In the genomic region with DNA sequence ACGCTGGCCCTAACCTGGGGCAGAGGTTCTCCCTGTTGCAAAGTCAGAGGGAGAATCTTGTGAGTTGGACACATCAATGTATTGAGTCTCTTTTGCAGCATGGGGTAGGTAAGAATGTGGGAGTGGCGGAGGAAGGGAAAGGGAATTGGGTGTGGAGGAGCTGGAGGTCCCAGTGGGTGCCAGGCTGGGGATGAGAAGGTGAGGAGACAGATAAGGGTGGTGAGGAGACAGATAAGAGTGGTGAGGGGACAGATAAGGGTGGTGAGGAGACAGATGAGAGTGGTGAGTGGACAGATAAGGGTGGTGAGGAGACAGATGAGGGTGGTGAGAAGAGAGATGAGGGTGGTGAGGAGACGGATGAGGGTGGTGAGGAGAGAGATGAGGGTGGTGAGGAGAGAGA, we compare ENCODE assay signal across 18 cellular contexts.
DNase-seq lines count a peak whose midpoint lies in the region; FAIRE-seq and TF ChIP-seq lines count a peak whose summit lies in the region.
"Had no signal": no experiment of that assay in that cellular context is flagged by ENCODE, and none has a peak within 500 bp of the region (broad histone marks: within the 10 kb centered on the region; RNA-seq: fewer than 3 reads in every experiment).

No MANE protein-coding gene starts in this region.

- TF ChIP-seq POLR2A in erythroblast (IDR thresholded peaks at IDR 0.05; ENCODE audit: low read length): no peak

- DNase-seq in GM03348 (ENCODE audit: low spot score) (peak; percentile 6), erythroblast (lab: John Stamatoyannopoulos, UW) (peak; percentile 59 to 75), urothelium cell line (ENCODE audit: low spot score) (peak; percentile 0), occipital lobe (lab: John Stamatoyannopoulos, UW) (no peak), NCI-H774 (lab: John Stamatoyannopoulos, UW) (no peak), NCI-H446 (lab: John Stamatoyannopoulos, UW) (no peak)
- DNase-seq: ACHN; BE2C; C1 segment of cervical spinal cord; CD4-positive, CD25-positive, alpha-beta regulatory T cell; CD8-positive, alpha-beta memory T cell; DMS153; DMS79; GDM1; H9 had no signal

- H3K27ac ChIP-seq in HEK293 (ENCODE audit: extremely low read depth, low read depth, low read length): no peak overlapping the region

- POLR2A ChIA-PET in HEK293 (lab: Yijun Ruan, JAX): no interaction called here

- H3K4me1 ChIP-seq in HEK293 (ENCODE audit: control insufficient read depth, insufficient read depth, low read length): no peaks in the 10 kb centered on the region
- H3K4me1 ChIP-seq: BE2C had no signal

- CTCF ChIA-PET in HEK293 (lab: Yijun Ruan, JAX): no interaction called here

- no peaks in the 10 kb centered on the region for H3K9me3 ChIP-seq in HEK293 (ENCODE audit: control insufficient read depth, insufficient read depth, low read depth, low read length)
- H3K9me3 ChIP-seq: BE2C had no signal

- no peak for FAIRE-seq in urothelium cell line (lab: Jason Lieb, UNC)
- FAIRE-seq: A204.1 had no signal

- no peak overlapping the region for H3K4me3 ChIP-seq in HEK293 (ENCODE audit: low read depth, low read length)
- H3K4me3 ChIP-seq: GM23338 had no signal

- TF ChIP-seq CTCF in HEK293 (tag by site-specific recombination; IDR thresholded peaks at IDR 0.05): no peak

- H3K36me3 ChIP-seq in HEK293 (ENCODE audit: control insufficient read depth in 2 of 2, insufficient read depth in 1 of 2, low read length in 2 of 2): no peaks in the 10 kb centered on the region
- H3K36me3 ChIP-seq: BE2C had no signal

TF ChIP-seq in HEK293, 187 proteins besides CTCF, POLR2A, EP300 and RAD21:
- TF ChIP-seq, protein P1, sequence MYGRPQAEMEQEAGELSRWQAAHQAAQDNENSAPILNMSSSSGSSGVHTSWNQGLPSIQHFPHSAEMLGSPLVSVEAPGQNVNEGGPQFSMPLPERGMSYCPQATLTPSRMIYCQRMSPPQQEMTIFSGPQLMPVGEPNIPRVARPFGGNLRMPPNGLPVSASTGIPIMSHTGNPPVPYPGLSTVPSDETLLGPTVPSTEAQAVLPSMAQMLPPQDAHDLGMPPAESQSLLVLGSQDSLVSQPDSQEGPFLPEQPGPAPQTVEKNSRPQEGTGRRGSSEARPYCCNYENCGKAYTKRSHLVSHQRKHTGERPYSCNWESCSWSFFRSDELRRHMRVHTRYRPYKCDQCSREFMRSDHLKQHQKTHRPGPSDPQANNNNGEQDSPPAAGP (tag by site-specific recombination; IDR thresholded peaks at IDR 0.05): no peak
- TF ChIP-seq, protein P2, sequence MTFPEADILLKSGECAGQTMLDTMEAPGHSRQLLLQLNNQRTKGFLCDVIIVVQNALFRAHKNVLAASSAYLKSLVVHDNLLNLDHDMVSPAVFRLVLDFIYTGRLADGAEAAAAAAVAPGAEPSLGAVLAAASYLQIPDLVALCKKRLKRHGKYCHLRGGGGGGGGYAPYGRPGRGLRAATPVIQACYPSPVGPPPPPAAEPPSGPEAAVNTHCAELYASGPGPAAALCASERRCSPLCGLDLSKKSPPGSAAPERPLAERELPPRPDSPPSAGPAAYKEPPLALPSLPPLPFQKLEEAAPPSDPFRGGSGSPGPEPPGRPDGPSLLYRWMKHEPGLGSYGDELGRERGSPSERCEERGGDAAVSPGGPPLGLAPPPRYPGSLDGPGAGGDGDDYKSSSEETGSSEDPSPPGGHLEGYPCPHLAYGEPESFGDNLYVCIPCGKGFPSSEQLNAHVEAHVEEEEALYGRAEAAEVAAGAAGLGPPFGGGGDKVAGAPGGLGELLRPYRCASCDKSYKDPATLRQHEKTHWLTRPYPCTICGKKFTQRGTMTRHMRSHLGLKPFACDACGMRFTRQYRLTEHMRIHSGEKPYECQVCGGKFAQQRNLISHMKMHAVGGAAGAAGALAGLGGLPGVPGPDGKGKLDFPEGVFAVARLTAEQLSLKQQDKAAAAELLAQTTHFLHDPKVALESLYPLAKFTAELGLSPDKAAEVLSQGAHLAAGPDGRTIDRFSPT (tag by site-specific recombination; IDR thresholded peaks at IDR 0.05): 0 out of 2 replicates have a peak, but pooled peaks have one; percentile 14

Comparison
In these comparisons a context has a peak if more than half of its experiments do, and no peak if none do; other contexts are left out.
1. DNase-seq: peak in GM03348 (single experiment), erythroblast (2 of 2) and urothelium cell line (single experiment); none in occipital lobe (single experiment), NCI-H774 (single experiment) and NCI-H446 (0 of 2).